In the genomic region with DNA sequence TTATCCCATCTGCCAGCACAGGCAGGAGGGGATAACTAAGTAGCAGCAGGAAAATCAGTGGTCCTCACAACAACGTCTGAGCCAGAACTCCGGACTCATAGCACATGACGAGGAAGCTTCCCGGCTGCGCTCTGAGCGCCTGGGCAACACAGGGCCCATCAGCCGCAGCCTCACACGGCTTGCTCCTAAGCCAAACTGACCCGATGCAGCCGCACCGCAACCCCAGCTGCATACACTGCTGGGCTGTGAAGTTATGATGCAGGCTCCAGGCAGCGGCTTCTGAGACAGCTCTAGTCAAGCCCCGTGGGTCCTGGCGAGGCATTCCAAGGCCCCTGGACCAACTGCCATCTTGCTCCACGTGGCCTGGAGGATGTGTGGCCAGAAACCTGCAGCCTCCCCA, we compare ENCODE assay signal across 25 cellular contexts.
"Had no signal": no experiment of that assay in that cellular context is flagged by ENCODE, and none has a peak within 500 bp of the region (broad histone marks: within the 10 kb centered on the region; RNA-seq: fewer than 3 reads in every experiment).

No MANE protein-coding gene starts in this region.

- H3K27me3 ChIP-seq: body of pancreas, cardiac muscle cell, tibial artery had no signal

- ATAC-seq: activated T-cell treated with anti-CD3 and anti-CD28 coated beads, Interleukin-2, amount 50 U/mL, for 72 hours; body of pancreas; esophagus mucosa; left ventricle myocardium superior; T-helper 17 cell had no signal

- DNase-seq: activated CD4-positive, alpha-beta T cell treated with anti-CD3 and anti-CD28 coated beads for 4 hours; activated CD4-positive, alpha-beta T cell treated with anti-CD3 and anti-CD28 coated beads, Interleukin-2, amount 50 U/mL, for 48 hours; activated CD4-positive, CD25-positive, alpha-beta regulatory T cell; activated effector memory CD4-positive, alpha-beta T cell treated with Interleukin-2 at 50 U/mL for 16 hours; activated naive CD4-positive, alpha-beta T cell treated with anti-CD3 and anti-CD28 coated beads for 36 hours; activated T-cell treated with anti-CD3 and anti-CD28 coated beads, Interleukin-2, amount 50 U/mL, for 72 hours; anterior cingulate cortex; body of pancreas; dermis blood vessel endothelial cell; effector memory CD4-positive, alpha-beta T cell; foreskin melanocyte; immature natural killer cell; left ventricle myocardium superior; retina; stimulated activated CD4-positive, alpha-beta T cell treated with anti-CD3 and anti-CD28 coated beads, Interleukin-4, amount 100 ng/mL, for 4 hours; substantia nigra; SW 1271; T-helper 17 cell had no signal

- H3K27ac Mint-ChIP-seq: activated naive CD4-positive, alpha-beta T cell treated with anti-CD3 and anti-CD28 coated beads for 36 hours; activated T-cell treated with anti-CD3 and anti-CD28 coated beads, Interleukin-2, amount 50 U/mL, for 72 hours; immature natural killer cell; memory B cell; progenitor cell of endocrine pancreas; stimulated activated naive CD8-positive, alpha-beta T cell treated with anti-CD3 and anti-CD28 coated beads, Interleukin-15, Interleukin-2, amounts not matched to agents 100 ng/mL and 50 ng/mL, for 24 hours had no signal

- H3K27me3 Mint-ChIP-seq: memory B cell; progenitor cell of endocrine pancreas; stimulated activated naive CD8-positive, alpha-beta T cell treated with anti-CD3 and anti-CD28 coated beads, Interleukin-15, Interleukin-2, amounts not matched to agents 100 ng/mL and 50 ng/mL, for 24 hours; T-helper 17 cell had no signal

- H3K4me3 Mint-ChIP-seq: activated naive CD4-positive, alpha-beta T cell treated with anti-CD3 and anti-CD28 coated beads for 36 hours; activated T-cell treated with anti-CD3 and anti-CD28 coated beads, Interleukin-2, amount 50 U/mL, for 72 hours; immature natural killer cell; memory B cell; neural crest cell; stimulated activated naive CD8-positive, alpha-beta T cell treated with anti-CD3 and anti-CD28 coated beads, Interleukin-15, Interleukin-2, amounts not matched to agents 100 ng/mL and 50 ng/mL, for 24 hours; T-helper 17 cell had no signal

- H3K4me3 ChIP-seq: body of pancreas, cardiac muscle cell, tibial artery had no signal

- H3K4me1 Mint-ChIP-seq: memory B cell, neural crest cell had no signal

- H3K4me1 ChIP-seq: body of pancreas had no signal

- H3K9me3 Mint-ChIP-seq: activated naive CD4-positive, alpha-beta T cell treated with anti-CD3 and anti-CD28 coated beads for 36 hours; activated T-cell treated with anti-CD3 and anti-CD28 coated beads, Interleukin-2, amount 50 U/mL, for 72 hours; immature natural killer cell; memory B cell; neural crest cell; stimulated activated naive CD8-positive, alpha-beta T cell treated with anti-CD3 and anti-CD28 coated beads, Interleukin-15, Interleukin-2, amounts not matched to agents 100 ng/mL and 50 ng/mL, for 24 hours had no signal

- H3K27ac ChIP-seq: body of pancreas, cardiac muscle cell, tibial artery had no signal
